Comparison of ENCODE assay signal across 1 cellular context in the genomic region with DNA sequence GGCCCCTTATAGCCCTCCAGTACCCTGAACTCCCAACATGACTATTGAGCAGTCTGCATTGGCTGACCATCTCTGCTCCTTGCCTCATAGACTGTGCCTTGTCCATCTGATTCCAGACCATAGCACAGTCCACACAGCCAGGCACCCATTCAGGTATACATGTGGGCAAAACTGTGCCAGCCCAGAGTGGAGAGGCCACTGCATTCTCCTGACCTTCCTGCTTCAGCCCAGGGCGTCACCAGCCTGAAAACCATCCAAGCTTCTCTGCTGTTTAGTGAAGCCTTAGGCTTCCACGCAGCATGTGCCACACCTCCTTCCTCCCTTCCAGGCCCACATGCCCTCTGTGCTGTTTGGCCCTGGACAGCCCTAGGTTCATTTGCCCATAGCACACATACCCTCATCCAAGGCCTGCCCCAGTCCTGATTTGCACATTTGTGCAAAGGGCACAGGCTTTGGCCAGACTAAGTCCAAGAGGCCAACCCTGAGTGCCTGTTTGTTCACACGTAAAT.
TF ChIP-seq lines count a peak whose summit lies in the region.

No MANE protein-coding gene starts in this region.

TF ChIP-seq in liver, 16 proteins besides CTCF, POLR2A, EP300 and RAD21 (continued from another document):
- TF ChIP-seq, protein P1, sequence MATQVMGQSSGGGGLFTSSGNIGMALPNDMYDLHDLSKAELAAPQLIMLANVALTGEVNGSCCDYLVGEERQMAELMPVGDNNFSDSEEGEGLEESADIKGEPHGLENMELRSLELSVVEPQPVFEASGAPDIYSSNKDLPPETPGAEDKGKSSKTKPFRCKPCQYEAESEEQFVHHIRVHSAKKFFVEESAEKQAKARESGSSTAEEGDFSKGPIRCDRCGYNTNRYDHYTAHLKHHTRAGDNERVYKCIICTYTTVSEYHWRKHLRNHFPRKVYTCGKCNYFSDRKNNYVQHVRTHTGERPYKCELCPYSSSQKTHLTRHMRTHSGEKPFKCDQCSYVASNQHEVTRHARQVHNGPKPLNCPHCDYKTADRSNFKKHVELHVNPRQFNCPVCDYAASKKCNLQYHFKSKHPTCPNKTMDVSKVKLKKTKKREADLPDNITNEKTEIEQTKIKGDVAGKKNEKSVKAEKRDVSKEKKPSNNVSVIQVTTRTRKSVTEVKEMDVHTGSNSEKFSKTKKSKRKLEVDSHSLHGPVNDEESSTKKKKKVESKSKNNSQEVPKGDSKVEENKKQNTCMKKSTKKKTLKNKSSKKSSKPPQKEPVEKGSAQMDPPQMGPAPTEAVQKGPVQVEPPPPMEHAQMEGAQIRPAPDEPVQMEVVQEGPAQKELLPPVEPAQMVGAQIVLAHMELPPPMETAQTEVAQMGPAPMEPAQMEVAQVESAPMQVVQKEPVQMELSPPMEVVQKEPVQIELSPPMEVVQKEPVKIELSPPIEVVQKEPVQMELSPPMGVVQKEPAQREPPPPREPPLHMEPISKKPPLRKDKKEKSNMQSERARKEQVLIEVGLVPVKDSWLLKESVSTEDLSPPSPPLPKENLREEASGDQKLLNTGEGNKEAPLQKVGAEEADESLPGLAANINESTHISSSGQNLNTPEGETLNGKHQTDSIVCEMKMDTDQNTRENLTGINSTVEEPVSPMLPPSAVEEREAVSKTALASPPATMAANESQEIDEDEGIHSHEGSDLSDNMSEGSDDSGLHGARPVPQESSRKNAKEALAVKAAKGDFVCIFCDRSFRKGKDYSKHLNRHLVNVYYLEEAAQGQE (IDR thresholded peaks at IDR 0.05): peak; percentile 82
- TF ChIP-seq TAF1 (conservative IDR thresholded peaks at IDR 0.05) (no peak), HNF4A (conservative IDR thresholded peaks at IDR 0.05) (peak; percentile 99), FOXA2 (IDR thresholded peaks at IDR 0.05) (peak; percentile 64), YY1 (IDR thresholded peaks at IDR 0.05) (peak; percentile 89), FOXA1 (IDR thresholded peaks at IDR 0.05) (peak; percentile 75), SP1 (IDR thresholded peaks at IDR 0.05) (peak; percentile 98), EGR1 (IDR thresholded peaks at IDR 0.05; ENCODE audit: low read depth in 2 of 2) (peak in 1 of 2 donors; percentile 73)
- TF ChIP-seq, protein P2, sequence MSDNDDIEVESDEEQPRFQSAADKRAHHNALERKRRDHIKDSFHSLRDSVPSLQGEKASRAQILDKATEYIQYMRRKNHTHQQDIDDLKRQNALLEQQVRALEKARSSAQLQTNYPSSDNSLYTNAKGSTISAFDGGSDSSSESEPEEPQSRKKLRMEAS (IDR thresholded peaks at IDR 0.05): peak; percentile 98
- TF ChIP-seq, protein P3, sequence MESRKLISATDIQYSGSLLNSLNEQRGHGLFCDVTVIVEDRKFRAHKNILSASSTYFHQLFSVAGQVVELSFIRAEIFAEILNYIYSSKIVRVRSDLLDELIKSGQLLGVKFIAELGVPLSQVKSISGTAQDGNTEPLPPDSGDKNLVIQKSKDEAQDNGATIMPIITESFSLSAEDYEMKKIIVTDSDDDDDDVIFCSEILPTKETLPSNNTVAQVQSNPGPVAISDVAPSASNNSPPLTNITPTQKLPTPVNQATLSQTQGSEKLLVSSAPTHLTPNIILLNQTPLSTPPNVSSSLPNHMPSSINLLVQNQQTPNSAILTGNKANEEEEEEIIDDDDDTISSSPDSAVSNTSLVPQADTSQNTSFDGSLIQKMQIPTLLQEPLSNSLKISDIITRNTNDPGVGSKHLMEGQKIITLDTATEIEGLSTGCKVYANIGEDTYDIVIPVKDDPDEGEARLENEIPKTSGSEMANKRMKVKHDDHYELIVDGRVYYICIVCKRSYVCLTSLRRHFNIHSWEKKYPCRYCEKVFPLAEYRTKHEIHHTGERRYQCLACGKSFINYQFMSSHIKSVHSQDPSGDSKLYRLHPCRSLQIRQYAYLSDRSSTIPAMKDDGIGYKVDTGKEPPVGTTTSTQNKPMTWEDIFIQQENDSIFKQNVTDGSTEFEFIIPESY (IDR thresholded peaks at IDR 0.05): peak; percentile 90
- TF ChIP-seq, protein P4, sequence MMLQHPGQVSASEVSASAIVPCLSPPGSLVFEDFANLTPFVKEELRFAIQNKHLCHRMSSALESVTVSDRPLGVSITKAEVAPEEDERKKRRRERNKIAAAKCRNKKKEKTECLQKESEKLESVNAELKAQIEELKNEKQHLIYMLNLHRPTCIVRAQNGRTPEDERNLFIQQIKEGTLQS (IDR thresholded peaks at IDR 0.05): peak; percentile 56
TF ChIP-seq in liver: peak in this region for 15.
